Comparison of ENCODE assay signal across 8 cellular contexts in genomic region chr7:5665106-5666025, GRCh38.
DNase-seq lines count a peak whose midpoint lies in the region; ATAC-seq lines count a peak whose summit lies in the region.

No MANE protein-coding gene starts in this region.

- H3K79me1 ChIP-seq in mesenchymal stem cell (replicated peaks; ENCODE audit: low read length, poor library complexity, severe bottlenecking) = peaks cover 38% of the 10 kb centered on the region

- H4K91ac ChIP-seq in mesenchymal stem cell (ENCODE audit: low read length) = no peak overlapping the region

- no peak overlapping the region for H3K27ac ChIP-seq in effector memory CD4-positive, alpha-beta T cell (ENCODE audit: insufficient read depth, low read length, poor library complexity, severe bottlenecking)
- H3K27ac ChIP-seq in mesenchymal stem cell (ENCODE audit: low read length, poor library complexity, severe bottlenecking) = no peak overlapping the region

- H3K4me1 ChIP-seq in effector memory CD4-positive, alpha-beta T cell (ENCODE audit: control insufficient read depth, insufficient read depth, low read length, poor library complexity, severe bottlenecking) = peaks cover 16% of the 10 kb centered on the region
- H3K4me1 ChIP-seq in mesenchymal stem cell (ENCODE audit: control insufficient read depth, insufficient read depth, low read depth, low read length) = peaks cover 4% of the 10 kb centered on the region

- no peak overlapping the region for H2BK12ac ChIP-seq in mesenchymal stem cell (ENCODE audit: low read length in 2 of 2)

- peaks cover 18% of the 10 kb centered on the region for H3K36me3 ChIP-seq in effector memory CD4-positive, alpha-beta T cell (ENCODE audit: control insufficient read depth, insufficient read depth, low read length)
- H3K36me3 ChIP-seq in mesenchymal stem cell (ENCODE audit: control insufficient read depth in 1 of 2, insufficient read depth in 2 of 2, low read depth in 1 of 2, low read length in 2 of 2) = peaks cover 37 to 41% of the 10 kb centered on the region in 2 experiments

- H3K9me3 ChIP-seq in effector memory CD4-positive, alpha-beta T cell (ENCODE audit: control insufficient read depth, low read length) = no peaks in the 10 kb centered on the region
- no peaks in the 10 kb centered on the region for H3K9me3 ChIP-seq in mesenchymal stem cell (ENCODE audit: control insufficient read depth, low read length)

- no peaks in the 10 kb centered on the region for H3K27me3 ChIP-seq in effector memory CD4-positive, alpha-beta T cell (replicated peaks; ENCODE audit: control insufficient read depth, insufficient read depth, low read length, poor library complexity, severe bottlenecking)
- no peaks in the 10 kb centered on the region for H3K27me3 ChIP-seq in mesenchymal stem cell (ENCODE audit: control insufficient read depth in 1 of 2, insufficient read depth in 1 of 2, low read length in 2 of 2)

- ATAC-seq in HG03108 (IDR thresholded peaks at IDR 0.05; ENCODE audit: unreplicated experiment) (peak; percentile 45), HG03432 (IDR thresholded peaks at IDR 0.05; ENCODE audit: unreplicated experiment) (no peak)

- H3K9ac ChIP-seq in mesenchymal stem cell (ENCODE audit: low read length) = peak overlapping the region; percentile 30

- no peak overlapping the region for H3K18ac ChIP-seq in mesenchymal stem cell (ENCODE audit: low read depth in 1 of 2, low read length in 2 of 2)

- H3K4ac ChIP-seq in mesenchymal stem cell (ENCODE audit: low read depth in 1 of 2, low read length in 2 of 2) = no peak overlapping the region

- H2BK15ac ChIP-seq in mesenchymal stem cell (ENCODE audit: low read depth, poor library complexity, severe bottlenecking) = no peak overlapping the region

- no peak overlapping the region for H3K14ac ChIP-seq in mesenchymal stem cell (ENCODE audit: low read length in 2 of 2)

- no peak overlapping the region for H2BK120ac ChIP-seq in mesenchymal stem cell (ENCODE audit: low read depth, low read length)

- H4K8ac ChIP-seq in mesenchymal stem cell (ENCODE audit: low read length) = no peak overlapping the region

- no peak overlapping the region for H3K4me3 ChIP-seq in effector memory CD4-positive, alpha-beta T cell (ENCODE audit: insufficient read depth, low read depth, low read length, poor library complexity, severe bottlenecking)
- no peak overlapping the region for H3K4me3 ChIP-seq in mesenchymal stem cell (ENCODE audit: insufficient read depth in 1 of 2, low read depth in 1 of 2, low read length in 2 of 2)

- H3K4me2 ChIP-seq in mesenchymal stem cell (ENCODE audit: low read length, poor library complexity, severe bottlenecking) = no peak overlapping the region

- DNase-seq in CMK (ENCODE audit: low read depth) = peak; percentile 40
- peak; percentile 80 for DNase-seq in NCI-H69 (lab: John Stamatoyannopoulos, UW)
- peak; percentile 57 to 61 for DNase-seq in activated CD4-positive, alpha-beta T cell treated with anti-CD3 and anti-CD28 coated beads, Interleukin-2, amount 50 U/mL, for 4 hours
- peak; percentile 25 to 49 (median 31) for DNase-seq in effector memory CD4-positive, alpha-beta T cell
- peak; percentile 84 for DNase-seq in mesenchymal stem cell
- peak; percentile 26 for DNase-seq in stimulated activated CD8-positive, alpha-beta memory T cell treated with anti-CD3 and anti-CD28 coated beads, Interleukin-15, amount 100 ng/mL, for 1 hour (ENCODE audit: low read depth)

- 83% methylated on average over 16 of the region's 18 CpGs for WGBS in mesenchymal stem cell

- no peak overlapping the region for H2BK5ac ChIP-seq in mesenchymal stem cell (ENCODE audit: low read depth, low read length, poor library complexity, severe bottlenecking)

- H2AFZ ChIP-seq in mesenchymal stem cell (ENCODE audit: low read depth, low read length) = no peak overlapping the region

- H2AK5ac ChIP-seq in mesenchymal stem cell (ENCODE audit: low read length, severe bottlenecking) = no peak overlapping the region

- no peak overlapping the region for H3K23ac ChIP-seq in mesenchymal stem cell (ENCODE audit: low read length in 2 of 2)

Comparison
In these comparisons a context has a peak if more than half of its experiments do, and no peak if none do; other contexts are left out.
1. DNase-seq: peak in every context shown above with its lines; median percentile 84 in mesenchymal stem cell; 80 in NCI-H69; 59 in activated CD4-positive, alpha-beta T cell treated with anti-CD3 and anti-CD28 coated beads, Interleukin-2, amount 50 U/mL, for 4 hours; 40 in CMK; 31 in effector memory CD4-positive, alpha-beta T cell; 26 in stimulated activated CD8-positive, alpha-beta memory T cell treated with anti-CD3 and anti-CD28 coated beads, Interleukin-15, amount 100 ng/mL, for 1 hour.